ENCODE assay signal across 8 cellular contexts in the genomic region with DNA sequence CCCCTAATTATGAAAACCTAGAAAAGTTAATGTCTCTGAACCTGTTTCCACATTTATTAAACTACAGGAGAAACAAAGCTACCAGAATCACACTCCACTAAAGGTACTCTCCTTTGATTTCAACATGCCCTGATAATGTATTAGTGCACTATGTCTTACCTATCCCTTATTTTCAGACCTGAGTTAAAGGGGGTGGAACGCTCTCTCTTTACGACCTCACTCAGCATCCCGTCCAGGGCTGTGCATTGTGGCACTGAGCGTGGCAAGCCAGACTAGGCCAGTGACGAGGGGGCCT. TPM values are rescaled to one million over a fixed set of nuclear protein-coding genes. Genes with fewer than 3 reads are reported as not detected.
DNase-seq lines count a peak whose midpoint lies in the region; ATAC-seq, FAIRE-seq and TF ChIP-seq lines count a peak whose summit lies in the region.

No MANE protein-coding gene starts in this region.

- H3K27me3 ChIP-seq in DOHH2 (ENCODE audit: control insufficient read depth, low read length): no peaks in the 10 kb centered on the region
- H3K27me3 ChIP-seq in ascending aorta: no peaks in the 10 kb centered on the region
- no peaks in the 10 kb centered on the region; a peak in 1 of 5 replicates for H3K27me3 ChIP-seq in HepG2 (ENCODE audit: control insufficient read depth in 1 of 2, insufficient read depth in 2 of 2, low read length in 2 of 2)
- no peaks in the 10 kb centered on the region for H3K27me3 ChIP-seq in thyroid gland

- H3F3A ChIP-seq in DOHH2 (ENCODE audit: control insufficient read depth, insufficient read depth): peaks cover 29% of the 10 kb centered on the region

- BruUV-seq in HepG2 (replicated peaks; lab: Mats Ljungman, UMichigan): no TSS peak

- in situ Hi-C loops in HepG2 (cut with HindIII; ENCODE audit: extremely low pct_ligation_motif_present, low pct_unique_long_range_greater_than_20kb): no loop called here

- POLR2A ChIA-PET in HepG2 (lab: Yijun Ruan, JAX): interaction anchor here (0.8 to 8.5 kb wide), 5 partner anchors 9 to 90 kb away, joined by 3 to 391 read pairs (median 5); a partner anchor contains a TSS

- peak overlapping the region; percentile 100 for H3K4me2 ChIP-seq in DOHH2 (ENCODE audit: low read length)
- peak overlapping the region; percentile 81 for H3K4me2 ChIP-seq in HepG2 (ENCODE audit: low read depth, low read length)

- no peak for TF ChIP-seq EP300 in HepG2 (IDR thresholded peaks at IDR 0.05; ENCODE audit: low read depth in 2 of 2, low read length in 2 of 2)
- no peak for TF ChIP-seq EP300 in HepG2 (CRISPR knock-in tag; IDR thresholded peaks at IDR 0.05; ENCODE audit: borderline replicate concordance)

- H3K9me2 ChIP-seq in DOHH2 (replicated peaks; ENCODE audit: control insufficient read depth, low read length): no peaks in the 10 kb centered on the region

- H3K4me1 ChIP-seq in DOHH2 (ENCODE audit: control insufficient read depth, low read length) (peaks cover 67% of the 10 kb centered on the region), ascending aorta (peaks cover 0 to 8% of the 10 kb centered on the region in 2 donors), HepG2 (ENCODE audit: insufficient read depth, low read length) (peaks cover 35% of the 10 kb centered on the region), thyroid gland (peaks cover 7 to 20% of the 10 kb centered on the region in 2 donors)

- H4K20me1 ChIP-seq in DOHH2 (ENCODE audit: control insufficient read depth, insufficient read depth, low read depth, low read length) (no peaks in the 10 kb centered on the region), HepG2 (ENCODE audit: insufficient read depth, low read length) (no peaks in the 10 kb centered on the region)

- no peak for FAIRE-seq in HepG2 (lab: Jason Lieb, UNC)

- H3K27ac ChIP-seq in DOHH2 (ENCODE audit: low read depth, low read length): peak overlapping the region; percentile 97
- peak overlapping the region; percentile 85 to 95 for H3K27ac ChIP-seq in ascending aorta
- peak overlapping the region; percentile 80 for H3K27ac ChIP-seq in HepG2 (ENCODE audit: extremely low read length, insufficient read depth, low read length)
- H3K27ac ChIP-seq in thyroid gland: peak overlapping the region; percentile 55 to 93 (median 89)

- ATAC-seq in HG03095 (IDR thresholded peaks at IDR 0.05; ENCODE audit: unreplicated experiment): peak; percentile 20
- ATAC-seq in HepG2: no peak; the same call in 2 of the 3 replicates

- peak overlapping the region; percentile 94 for H3K9ac ChIP-seq in HepG2 (ENCODE audit: insufficient read depth, low read depth, low read length)

- no peak for TF ChIP-seq POLR2A in HepG2 (IDR thresholded peaks at IDR 0.05; ENCODE audit: insufficient read depth in 1 of 2, low read depth in 2 of 2, low read length in 2 of 2)
- TF ChIP-seq POLR2A in thyroid gland (IDR thresholded peaks at IDR 0.05): no peak

- H3K36me3 ChIP-seq in DOHH2 (ENCODE audit: control insufficient read depth, low read length): peaks cover 47% of the 10 kb centered on the region
- H3K36me3 ChIP-seq in ascending aorta: peaks cover 19 to 22% of the 10 kb centered on the region in 2 donors
- peaks cover 5 to 19% of the 10 kb centered on the region in 2 experiments; a peak in 4 of 5 replicates for H3K36me3 ChIP-seq in HepG2 (replicated peaks in 1 of 2; ENCODE audit: control insufficient read depth in 1 of 2, insufficient read depth in 2 of 2, low read length in 2 of 2)
- H3K36me3 ChIP-seq in thyroid gland: peaks cover 4 to 7% of the 10 kb centered on the region in 2 donors

- H3K79me2 ChIP-seq in DOHH2 (ENCODE audit: control insufficient read depth, low read length): peaks cover 64% of the 10 kb centered on the region
- H3K79me2 ChIP-seq in HepG2 (ENCODE audit: insufficient read depth, low read length): peaks cover 15% of the 10 kb centered on the region

- no peak for TF ChIP-seq RAD21 in HepG2 (CRISPR knock-in tag; IDR thresholded peaks at IDR 0.05)

- no peak for DNase-seq in ascending aorta (ENCODE audit: low spot score in 2 of 2)
- no peak for DNase-seq in HepG2 (ENCODE audit: low spot score)
- DNase-seq in thyroid gland: no peak
- no peak for DNase-seq in stimulated activated CD4-positive, alpha-beta T cell treated with anti-CD3 and anti-CD28 coated beads, Interleukin-4, amount 100 ng/mL, for 1 hour
- no peak for DNase-seq in NCI-H2171 (lab: John Stamatoyannopoulos, UW)
- DNase-seq in activated effector memory CD4-positive, alpha-beta T cell treated with Interleukin-2 at 50 U/mL for 16 hours: no peak

- H3K9me3 ChIP-seq in DOHH2 (ENCODE audit: control insufficient read depth, insufficient read depth, low read length): peaks cover 14% of the 10 kb centered on the region; the same call in 1 of the 2 replicates
- H3K9me3 ChIP-seq in ascending aorta: no peaks in the 10 kb centered on the region
- no peaks in the 10 kb centered on the region for H3K9me3 ChIP-seq in HepG2 (ENCODE audit: low read length)
- H3K9me3 ChIP-seq in thyroid gland: no peaks in the 10 kb centered on the region

- TF ChIP-seq CTCF in DOHH2 (IDR thresholded peaks at IDR 0.05; ENCODE audit: low read depth, low read length, poor library complexity, severe bottlenecking) (no peak), ascending aorta (IDR thresholded peaks at IDR 0.05) (no peak), HepG2 (CRISPR knock-in tag; IDR thresholded peaks at IDR 0.05) (no peak), thyroid gland (IDR thresholded peaks at IDR 0.05) (no peak)

- H3K4me3 ChIP-seq in DOHH2 (ENCODE audit: low read length) (peak overlapping the region; percentile 79), ascending aorta (peak overlapping the region; percentile 75 to 80), HepG2 (replicated peaks in 1 of 3; ENCODE audit: insufficient read depth in 1 of 3, low read depth in 2 of 3, low read length in 3 of 3) (peak overlapping the region; percentile 87 to 92 (median 91)), thyroid gland (replicated peaks in 1 of 3) (peak overlapping the region; percentile 37 to 87 (median 76))

- intact Hi-C loops in ascending aorta (cut with DNase I) (loop anchor here (1.0 to 5.0 kb wide), 3 partner anchors 12 to 1155 kb away; a partner anchor contains a TSS), HepG2 (cut with micrococcal nuclease; ENCODE audit: unreplicated experiment) (loop anchor here (1.0 kb wide), 1 partner anchor 11 kb away; no protein-coding TSS in a partner anchor), thyroid gland (cut with DNase I) (no loop called here)

- no peak overlapping the region for H2AFZ ChIP-seq in HepG2 (ENCODE audit: low read length)

- CTCF ChIA-PET in HepG2 (lab: Yijun Ruan, JAX; ENCODE audit: low intra/inter-chr PET ratio, low total read pairs): no interaction called here

- 0% methylated on average over 4 of the region's 5 CpGs for WGBS in HepG2 (ENCODE audit: low lambda C conversion rate)
- WGBS in thyroid gland, 2 donors: 7 to 8% methylated on average over 5 of the region's 5 CpGs

RNA-seq across cellular contexts. Expression of a gene that starts 0.7 kb away (rescaled TPM):
- 9.8 TPM for total RNA-seq in ascending aorta
- 14.0 and 17.0 TPM in 2 replicates for total RNA-seq in HepG2 (2016; rRNA removed; fragmentation: Illumina TruSeq; extraction: Trizol)
- 56.5 and 60.8 TPM in 2 replicates for total RNA-seq in HepG2 (2016; cell fraction: cytosol; rRNA removed; fragmentation: Illumina TruSeq; extraction: Trizol; ENCODE audit: low read depth)
- 14.8 TPM in 2 replicates for total RNA-seq in HepG2 (2016; cell fraction: insoluble cytoplasmic fraction; rRNA removed; fragmentation: Illumina TruSeq; extraction: Trizol)
- total RNA-seq in HepG2 (2016; cell fraction: membrane; rRNA removed; fragmentation: Illumina TruSeq; extraction: Trizol): 50.9 and 52.1 TPM in 2 replicates
- total RNA-seq in HepG2 (2016; cell fraction: nucleus; rRNA removed; fragmentation: Illumina TruSeq; extraction: Trizol): 6.1 and 9.2 TPM in 2 replicates
- polyA plus RNA-seq in HepG2 (2011; rRNA removed): 52.0 and 61.6 TPM in 2 replicates
- 52.4 and 63.1 TPM in 2 replicates for polyA plus RNA-seq in HepG2 (2011; cell fraction: cytosol; rRNA removed)
- polyA plus RNA-seq in HepG2 (2011; cell fraction: nucleus; rRNA removed): 18.3 and 21.3 TPM in 2 replicates
- 22.5 and 35.0 TPM in 2 replicates for polyA plus RNA-seq in HepG2 (2012)
- polyA plus RNA-seq in HepG2 (2016; cell fraction: cytosol; fragmentation: Illumina TruSeq; extraction: Trizol; ENCODE audit: low read depth): 247 and 272 TPM in 2 replicates
- 57.9 and 60.5 TPM in 2 replicates for polyA plus RNA-seq in HepG2 (2016; cell fraction: insoluble cytoplasmic fraction; fragmentation: Illumina TruSeq; extraction: Trizol; ENCODE audit: low read depth)
- 158 and 176 TPM in 2 replicates for polyA plus RNA-seq in HepG2 (2016; cell fraction: membrane; fragmentation: Illumina TruSeq; extraction: Trizol; ENCODE audit: low read depth)
- 38.1 and 40.1 TPM in 2 replicates for polyA plus RNA-seq in HepG2 (2016; cell fraction: nucleus; fragmentation: Illumina TruSeq; extraction: Trizol; ENCODE audit: insufficient read depth, low read depth)
- 38.9 and 99.2 TPM in 2 replicates for polyA minus RNA-seq in HepG2 (2011; rRNA and poly(A)+ RNA removed; ENCODE audit: low replicate concordance)
- 11.0 and 14.3 TPM in 2 replicates for polyA minus RNA-seq in HepG2 (2011; cell fraction: cytosol; rRNA and poly(A)+ RNA removed)
- polyA minus RNA-seq in HepG2 (2011; cell fraction: nucleus; rRNA and poly(A)+ RNA removed): 9.0 and 11.3 TPM in 2 replicates
- total RNA-seq in thyroid gland: 10 to 100 TPM; 19.1 to 52.7 (median 49.0) TPM

RNA-seq across cellular contexts. Expression of a gene that starts 11.3 kb away (rescaled TPM):
- total RNA-seq in ascending aorta: 77.0 TPM
- total RNA-seq in HepG2 (2016; rRNA removed; fragmentation: Illumina TruSeq; extraction: Trizol): 33.8 and 40.1 TPM in 2 replicates
- 24.9 and 25.5 TPM in 2 replicates for total RNA-seq in HepG2 (2016; cell fraction: cytosol; rRNA removed; fragmentation: Illumina TruSeq; extraction: Trizol; ENCODE audit: low read depth)
- total RNA-seq in HepG2 (2016; cell fraction: insoluble cytoplasmic fraction; rRNA removed; fragmentation: Illumina TruSeq; extraction: Trizol): 32.8 and 34.8 TPM in 2 replicates
- 68.1 and 69.3 TPM in 2 replicates for total RNA-seq in HepG2 (2016; cell fraction: membrane; rRNA removed; fragmentation: Illumina TruSeq; extraction: Trizol)
- 19.0 and 20.3 TPM in 2 replicates for total RNA-seq in HepG2 (2016; cell fraction: nucleus; rRNA removed; fragmentation: Illumina TruSeq; extraction: Trizol)
- polyA plus RNA-seq in HepG2 (2011; rRNA removed): 35.1 and 49.2 TPM in 2 replicates
- polyA plus RNA-seq in HepG2 (2011; cell fraction: cytosol; rRNA removed): 30.7 and 33.6 TPM in 2 replicates
- polyA plus RNA-seq in HepG2 (2011; cell fraction: nucleus; rRNA removed): 35.7 and 39.3 TPM in 2 replicates
- 32.0 and 37.7 TPM in 2 replicates for polyA plus RNA-seq in HepG2 (2012)
- polyA plus RNA-seq in HepG2 (2016; cell fraction: cytosol; fragmentation: Illumina TruSeq; extraction: Trizol; ENCODE audit: low read depth): 28.6 and 31.6 TPM in 2 replicates
- 42.6 and 52.9 TPM in 2 replicates for polyA plus RNA-seq in HepG2 (2016; cell fraction: insoluble cytoplasmic fraction; fragmentation: Illumina TruSeq; extraction: Trizol; ENCODE audit: low read depth)
- polyA plus RNA-seq in HepG2 (2016; cell fraction: membrane; fragmentation: Illumina TruSeq; extraction: Trizol; ENCODE audit: low read depth): 71.6 and 77.6 TPM in 2 replicates
- 39.8 and 45.0 TPM in 2 replicates for polyA plus RNA-seq in HepG2 (2016; cell fraction: nucleus; fragmentation: Illumina TruSeq; extraction: Trizol; ENCODE audit: insufficient read depth, low read depth)
- polyA minus RNA-seq in HepG2 (2011; rRNA and poly(A)+ RNA removed; ENCODE audit: low replicate concordance): 14.8 and 47.6 TPM in 2 replicates
- polyA minus RNA-seq in HepG2 (2011; cell fraction: cytosol; rRNA and poly(A)+ RNA removed): 15.3 and 21.4 TPM in 2 replicates
- 8.6 and 8.8 TPM in 2 replicates for polyA minus RNA-seq in HepG2 (2011; cell fraction: nucleus; rRNA and poly(A)+ RNA removed)
- total RNA-seq in thyroid gland: 10 to 100 TPM; 37.0 to 61.1 (median 50.9) TPM

RNA-seq across cellular contexts. Expression of a gene that starts 53.2 kb away (rescaled TPM):
- total RNA-seq in ascending aorta: 10.6 TPM
- 0.60 and 0.86 TPM in 2 replicates for total RNA-seq in HepG2 (2016; rRNA removed; fragmentation: Illumina TruSeq; extraction: Trizol)
- total RNA-seq in HepG2 (2016; cell fraction: cytosol; rRNA removed; fragmentation: Illumina TruSeq; extraction: Trizol; ENCODE audit: low read depth): 0.71 and 1.1 TPM in 2 replicates
- total RNA-seq in HepG2 (2016; cell fraction: insoluble cytoplasmic fraction; rRNA removed; fragmentation: Illumina TruSeq; extraction: Trizol): 1.0 and 1.6 TPM in 2 replicates
- 0.72 and 1.4 TPM in 2 replicates for total RNA-seq in HepG2 (2016; cell fraction: membrane; rRNA removed; fragmentation: Illumina TruSeq; extraction: Trizol)
- total RNA-seq in HepG2 (2016; cell fraction: nucleus; rRNA removed; fragmentation: Illumina TruSeq; extraction: Trizol): 0.34 and 1.4 TPM in 2 replicates
- polyA plus RNA-seq in HepG2 (2011; rRNA removed): 0.84 and 0.85 TPM in 2 replicates
- polyA plus RNA-seq in HepG2 (2011; cell fraction: cytosol; rRNA removed): 0.46 and 0.48 TPM in 2 replicates
- 0.23 and 0.93 TPM in 2 replicates for polyA plus RNA-seq in HepG2 (2011; cell fraction: nucleus; rRNA removed)
- 1.3 TPM in 2 replicates for polyA plus RNA-seq in HepG2 (2012)
- polyA plus RNA-seq in HepG2 (2016; cell fraction: cytosol; fragmentation: Illumina TruSeq; extraction: Trizol; ENCODE audit: low read depth): 0.35 and 0.55 TPM in 2 replicates
- polyA plus RNA-seq in HepG2 (2016; cell fraction: insoluble cytoplasmic fraction; fragmentation: Illumina TruSeq; extraction: Trizol; ENCODE audit: low read depth): 0.72 and 0.93 TPM in 2 replicates
- 0.69 and 1.2 TPM in 2 replicates for polyA plus RNA-seq in HepG2 (2016; cell fraction: membrane; fragmentation: Illumina TruSeq; extraction: Trizol; ENCODE audit: low read depth)
- 1.1 and 1.4 TPM in 2 replicates for polyA plus RNA-seq in HepG2 (2016; cell fraction: nucleus; fragmentation: Illumina TruSeq; extraction: Trizol; ENCODE audit: insufficient read depth, low read depth)
- 0.56 and 3.7 TPM in 2 replicates for polyA minus RNA-seq in HepG2 (2011; rRNA and poly(A)+ RNA removed; ENCODE audit: low replicate concordance)
- 0.62 TPM in 1 of 2 replicates, not detected in the other for polyA minus RNA-seq in HepG2 (2011; cell fraction: cytosol; rRNA and poly(A)+ RNA removed)
- 1.4 and 2.0 TPM in 2 replicates for polyA minus RNA-seq in HepG2 (2011; cell fraction: nucleus; rRNA and poly(A)+ RNA removed)
- total RNA-seq in thyroid gland: 10 to 100 TPM; 15.2 to 31.9 (median 19.5) TPM
